ENCODE assay signal across 1 cellular context in the genomic region with DNA sequence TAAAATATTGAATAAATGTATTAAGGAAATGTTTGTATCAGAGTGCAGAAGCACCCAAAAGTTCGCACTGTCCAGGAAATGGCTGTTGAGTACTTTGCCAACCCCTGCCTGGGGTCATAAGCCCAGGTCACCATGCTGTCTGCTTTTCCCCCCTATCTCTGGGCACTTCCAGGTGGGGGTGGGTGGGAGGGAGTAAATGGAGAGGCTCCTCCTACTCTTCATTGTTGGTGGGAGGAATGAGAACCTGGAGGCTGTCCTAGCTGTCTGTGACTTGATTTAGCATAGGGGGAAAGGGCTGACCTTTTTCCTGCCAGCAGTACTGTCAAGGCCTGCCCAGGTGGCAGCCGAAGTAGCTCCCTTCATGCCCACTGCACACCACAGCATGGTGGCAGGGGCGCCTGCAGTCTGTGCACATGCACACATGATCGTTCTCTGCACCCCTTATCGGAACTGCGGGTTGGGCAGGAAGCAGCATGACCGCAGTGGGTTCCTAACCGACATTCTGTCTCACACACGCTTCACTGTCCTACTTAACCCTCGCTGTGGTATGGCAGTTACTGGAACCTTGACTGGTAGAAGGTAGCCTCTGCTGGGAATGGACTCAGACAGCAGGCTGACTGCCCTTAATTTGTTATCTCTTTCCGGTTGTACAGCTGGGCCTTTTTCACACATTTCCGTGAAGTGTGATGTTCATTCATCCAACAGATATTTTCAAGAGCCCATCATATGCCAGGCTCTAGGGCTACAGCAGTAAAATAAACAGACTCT.
TF ChIP-seq lines count a peak whose summit lies in the region.

No MANE protein-coding gene starts in this region.

TF ChIP-seq in SK-N-SH treated with all-trans-retinoic acid at 6 μM for 48 hours, 23 proteins besides CTCF, POLR2A, EP300 and RAD21 (continued from another document):
- TF ChIP-seq, protein P1, sequence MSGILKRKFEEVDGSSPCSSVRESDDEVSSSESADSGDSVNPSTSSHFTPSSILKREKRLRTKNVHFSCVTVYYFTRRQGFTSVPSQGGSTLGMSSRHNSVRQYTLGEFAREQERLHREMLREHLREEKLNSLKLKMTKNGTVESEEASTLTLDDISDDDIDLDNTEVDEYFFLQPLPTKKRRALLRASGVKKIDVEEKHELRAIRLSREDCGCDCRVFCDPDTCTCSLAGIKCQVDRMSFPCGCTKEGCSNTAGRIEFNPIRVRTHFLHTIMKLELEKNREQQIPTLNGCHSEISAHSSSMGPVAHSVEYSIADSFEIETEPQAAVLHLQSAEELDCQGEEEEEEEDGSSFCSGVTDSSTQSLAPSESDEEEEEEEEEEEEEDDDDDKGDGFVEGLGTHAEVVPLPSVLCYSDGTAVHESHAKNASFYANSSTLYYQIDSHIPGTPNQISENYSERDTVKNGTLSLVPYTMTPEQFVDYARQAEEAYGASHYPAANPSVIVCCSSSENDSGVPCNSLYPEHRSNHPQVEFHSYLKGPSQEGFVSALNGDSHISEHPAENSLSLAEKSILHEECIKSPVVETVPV (CRISPR knock-in tag; IDR thresholded peaks at IDR 0.05), result no peak
- TF ChIP-seq TSHZ2 (CRISPR knock-in tag; IDR thresholded peaks at IDR 0.05) (no peak), ZNF70 (CRISPR knock-in tag; IDR thresholded peaks at IDR 0.05) (no peak), ZC3H10 (CRISPR knock-in tag; IDR thresholded peaks at IDR 0.05) (no peak), TCF4 (CRISPR knock-in tag; IDR thresholded peaks at IDR 0.05; ENCODE audit: borderline replicate concordance) (no peak), CSDC2 (CRISPR knock-in tag; IDR thresholded peaks at IDR 0.05) (no peak), BACH2 (CRISPR knock-in tag; IDR thresholded peaks at IDR 0.05; ENCODE audit: borderline replicate concordance) (no peak), ARNTL (CRISPR knock-in tag; IDR thresholded peaks at IDR 0.05; ENCODE audit: borderline replicate concordance, low read depth) (no peak), POU6F1 (CRISPR knock-in tag; IDR thresholded peaks at IDR 0.05; ENCODE audit: borderline replicate concordance, low read depth) (no peak), ZFP30 (CRISPR knock-in tag; IDR thresholded peaks at IDR 0.05) (no peak), RARB (CRISPR knock-in tag; IDR thresholded peaks at IDR 0.05) (no peak)
